Comparison of ENCODE assay signal across 1 cellular context in the genomic region with DNA sequence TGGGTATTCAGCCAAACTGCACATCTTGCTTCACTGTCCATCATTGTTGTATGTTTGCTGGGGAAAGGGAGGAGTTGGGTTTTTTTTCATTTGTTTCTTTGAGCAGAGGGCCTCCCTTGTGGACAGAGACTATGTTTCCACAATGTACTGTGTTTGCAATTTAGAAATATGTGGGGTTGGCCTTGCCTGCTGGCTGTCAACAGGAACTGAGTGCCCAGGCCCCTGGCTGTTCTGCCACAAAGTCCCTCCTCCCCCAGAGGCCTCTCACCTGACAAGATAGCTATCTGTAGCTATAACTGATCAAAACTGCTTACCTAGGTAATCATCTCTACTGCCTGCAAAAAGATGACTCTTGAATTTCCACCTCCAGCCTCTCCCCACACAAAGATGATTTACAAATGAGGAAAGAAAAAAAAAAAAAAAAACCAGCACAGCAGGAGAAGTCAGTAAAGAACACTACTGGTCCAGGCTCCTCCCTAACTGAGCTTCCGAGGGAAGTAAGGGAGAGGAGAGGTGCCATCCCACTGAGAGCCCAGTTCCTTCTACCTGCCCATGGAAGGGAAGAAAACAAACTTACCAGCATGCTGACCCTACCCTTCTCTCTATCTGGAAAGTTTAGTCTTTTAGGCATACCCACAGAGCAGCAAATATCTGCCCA.
TF ChIP-seq lines count a peak whose summit lies in the region.

No MANE protein-coding gene starts in this region.

TF ChIP-seq in WTC11, 78 proteins besides CTCF, POLR2A, EP300 and RAD21 (continued from another document):
- TF ChIP-seq PRRX2 (CRISPR knock-in tag; IDR thresholded peaks at IDR 0.05) (no peak), SOX15 (CRISPR knock-in tag; IDR thresholded peaks at IDR 0.05) (no peak), OVOL2 (CRISPR knock-in tag; IDR thresholded peaks at IDR 0.05; ENCODE audit: borderline replicate concordance) (no peak), USF2 (CRISPR knock-in tag; IDR thresholded peaks at IDR 0.05) (no peak), JAZF1 (CRISPR knock-in tag; IDR thresholded peaks at IDR 0.05) (no peak), MAX (CRISPR knock-in tag; IDR thresholded peaks at IDR 0.05) (no peak), ZNF263 (CRISPR knock-in tag; IDR thresholded peaks at IDR 0.05; ENCODE audit: low read depth) (no peak; the same call in 1 of the 2 replicates)
- TF ChIP-seq, protein P1, sequence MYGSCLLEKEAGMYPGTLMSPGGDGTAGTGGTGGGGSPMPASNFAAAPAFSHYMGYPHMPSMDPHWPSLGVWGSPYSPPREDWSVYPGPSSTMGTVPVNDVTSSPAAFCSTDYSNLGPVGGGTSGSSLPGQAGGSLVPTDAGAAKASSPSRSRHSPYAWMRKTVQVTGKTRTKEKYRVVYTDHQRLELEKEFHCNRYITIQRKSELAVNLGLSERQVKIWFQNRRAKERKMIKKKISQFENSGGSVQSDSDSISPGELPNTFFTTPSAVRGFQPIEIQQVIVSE (CRISPR knock-in tag; IDR thresholded peaks at IDR 0.05; ENCODE audit: borderline replicate concordance), result no peak
